8 cellular contexts compared by ENCODE assay signal in the genomic region with DNA sequence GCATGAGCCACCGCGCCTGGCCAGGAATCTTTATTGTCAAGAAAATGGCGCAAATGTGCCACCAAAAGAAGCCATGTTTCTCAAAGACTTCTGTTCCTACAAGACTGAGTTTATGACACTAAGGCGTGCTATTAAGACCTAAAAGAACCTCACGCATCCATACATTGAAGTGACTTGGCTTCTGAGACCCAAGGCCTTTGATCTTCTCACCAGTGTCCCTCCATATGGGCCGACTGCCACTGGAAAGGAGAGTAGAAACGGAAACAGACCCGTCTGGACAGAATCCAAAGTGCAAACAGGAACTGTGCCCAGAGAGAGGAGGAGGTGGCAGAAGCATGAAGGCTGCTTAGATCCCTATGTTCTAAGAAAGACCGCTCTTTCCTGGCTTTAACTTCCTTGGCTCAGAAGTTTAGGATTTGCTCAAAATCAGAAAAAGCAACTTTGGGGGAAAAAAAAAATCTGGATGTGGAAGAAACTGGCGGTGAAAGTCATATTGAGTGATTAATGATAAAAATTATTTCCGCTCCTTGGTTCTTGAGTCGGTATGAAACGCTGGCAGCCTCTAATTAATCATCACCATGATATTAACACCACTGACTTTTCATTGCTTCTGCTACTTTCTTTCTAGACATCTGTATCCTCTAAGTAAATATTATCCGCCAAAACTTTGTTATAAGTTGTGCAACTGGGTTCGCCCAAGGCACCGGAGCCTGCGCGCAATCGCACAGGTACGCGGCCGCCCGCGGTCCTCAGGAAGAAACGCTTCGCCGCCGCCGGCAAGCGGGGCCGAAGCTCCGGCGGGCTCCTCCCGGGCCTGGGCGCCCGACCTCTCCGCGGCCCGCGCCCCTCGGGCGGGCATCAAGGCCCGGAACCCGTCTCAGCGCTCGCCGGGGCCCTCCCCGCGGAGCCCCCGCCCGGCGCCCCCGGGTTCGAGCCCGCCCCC. TPM values are rescaled to one million over a fixed set of nuclear protein-coding genes. Genes with fewer than 3 reads are reported as not detected.
DNase-seq lines count a peak whose midpoint lies in the region; ATAC-seq and TF ChIP-seq lines count a peak whose summit lies in the region.

No MANE protein-coding gene starts in this region.

- H3K4ac ChIP-seq in mesenchymal stem cell (ENCODE audit: low read depth in 1 of 2, low read length in 2 of 2), result peak overlapping the region; percentile 51 to 57

- H3K23ac ChIP-seq in mesenchymal stem cell (ENCODE audit: low read length in 2 of 2), result no peak overlapping the region

- DNase-seq in A172 (ENCODE audit: low spot score), result peak; percentile 67
- peak; percentile 57 for DNase-seq in GM12865 (ENCODE audit: low read depth)
- peak; percentile 60 for DNase-seq in NCI-H1105 treated with DMSO at 0.1 percent for 48 hours (lab: John Stamatoyannopoulos, UW)
- DNase-seq in UCSD-AML1 (lab: John Stamatoyannopoulos, UW; ENCODE audit: unreplicated experiment), result peak; percentile 50
- DNase-seq in endodermal cell, result peak; percentile 84
- DNase-seq in mesenchymal stem cell, result peak; percentile 74

- H3K4me1 ChIP-seq in endodermal cell (ENCODE audit: control insufficient read depth, insufficient read depth, low read length) (no peaks in the 10 kb centered on the region), mesenchymal stem cell (ENCODE audit: control insufficient read depth, insufficient read depth, low read depth, low read length) (peaks cover 21% of the 10 kb centered on the region)

- H3K27me3 Mint-ChIP-seq in endodermal cell (ENCODE audit: insufficient read depth), result peaks cover 11% of the 10 kb centered on the region
- H3K27me3 Mint-ChIP-seq in stimulated activated naive CD8-positive, alpha-beta T cell treated with anti-CD3 and anti-CD28 coated beads, Interleukin-15, Interleukin-2, amounts not matched to agents 100 ng/mL and 50 ng/mL, for 24 hours, result no peaks in the 10 kb centered on the region

- H3K36me3 Mint-ChIP-seq in endodermal cell (ENCODE audit: low read depth), result peaks cover 14% of the 10 kb centered on the region
- H3K36me3 Mint-ChIP-seq in stimulated activated naive CD8-positive, alpha-beta T cell treated with anti-CD3 and anti-CD28 coated beads, Interleukin-15, Interleukin-2, amounts not matched to agents 100 ng/mL and 50 ng/mL, for 24 hours (ENCODE audit: low read depth), result peaks cover 4% of the 10 kb centered on the region

- H3K27ac ChIP-seq in endodermal cell (ENCODE audit: low read depth, low read length) (peak overlapping the region; percentile 61), mesenchymal stem cell (ENCODE audit: low read length, poor library complexity, severe bottlenecking) (peak overlapping the region; percentile 36)

- H3K4me1 Mint-ChIP-seq in endodermal cell, result peaks cover 35% of the 10 kb centered on the region
- peaks cover 82% of the 10 kb centered on the region for H3K4me1 Mint-ChIP-seq in stimulated activated naive CD8-positive, alpha-beta T cell treated with anti-CD3 and anti-CD28 coated beads, Interleukin-15, Interleukin-2, amounts not matched to agents 100 ng/mL and 50 ng/mL, for 24 hours (ENCODE audit: low read depth)

- H3K9me3 Mint-ChIP-seq in endodermal cell, result no peaks in the 10 kb centered on the region
- no peaks in the 10 kb centered on the region for H3K9me3 Mint-ChIP-seq in stimulated activated naive CD8-positive, alpha-beta T cell treated with anti-CD3 and anti-CD28 coated beads, Interleukin-15, Interleukin-2, amounts not matched to agents 100 ng/mL and 50 ng/mL, for 24 hours

- TF ChIP-seq CTCF in GM12865 (IDR thresholded peaks at IDR 0.05; ENCODE audit: insufficient read depth, low read depth, low read length, missing control alignments) (no peak), endodermal cell (conservative IDR thresholded peaks at IDR 0.05) (no peak)

- H2AK5ac ChIP-seq in mesenchymal stem cell (ENCODE audit: low read length, severe bottlenecking), result no peak overlapping the region

- H3K9me3 ChIP-seq in endodermal cell (ENCODE audit: control insufficient read depth, low read length), result peaks cover 4% of the 10 kb centered on the region
- no peaks in the 10 kb centered on the region for H3K9me3 ChIP-seq in mesenchymal stem cell (ENCODE audit: control insufficient read depth, low read length)

- H3K27me3 ChIP-seq in endodermal cell (ENCODE audit: control insufficient read depth, insufficient read depth, low read length, poor library complexity, severe bottlenecking) (no peaks in the 10 kb centered on the region), mesenchymal stem cell (ENCODE audit: control insufficient read depth in 1 of 2, insufficient read depth in 1 of 2, low read length in 2 of 2) (no peaks in the 10 kb centered on the region)

- H3K4me2 ChIP-seq in mesenchymal stem cell (ENCODE audit: low read length, poor library complexity, severe bottlenecking), result peak overlapping the region; percentile 21

- H2BK12ac ChIP-seq in mesenchymal stem cell (ENCODE audit: low read length in 2 of 2), result peak overlapping the region in 1 of 2 experiments; percentile 56

- H2AFZ ChIP-seq in mesenchymal stem cell (ENCODE audit: low read depth, low read length), result no peak overlapping the region

- H3K79me1 ChIP-seq in mesenchymal stem cell (replicated peaks; ENCODE audit: low read length, poor library complexity, severe bottlenecking), result no peaks in the 10 kb centered on the region

- peak; percentile 16 for ATAC-seq in HG02840 (IDR thresholded peaks at IDR 0.05; ENCODE audit: low FRiP score, unreplicated experiment)

- no peak overlapping the region for H4K8ac ChIP-seq in mesenchymal stem cell (ENCODE audit: low read length)

- peak overlapping the region; percentile 95 for H3K27ac Mint-ChIP-seq in endodermal cell
- H3K27ac Mint-ChIP-seq in stimulated activated naive CD8-positive, alpha-beta T cell treated with anti-CD3 and anti-CD28 coated beads, Interleukin-15, Interleukin-2, amounts not matched to agents 100 ng/mL and 50 ng/mL, for 24 hours, result peak overlapping the region; percentile 95

- peak overlapping the region; percentile 78 to 82 for H3K18ac ChIP-seq in mesenchymal stem cell (ENCODE audit: low read depth in 1 of 2, low read length in 2 of 2)

- H4K91ac ChIP-seq in mesenchymal stem cell (ENCODE audit: low read length), result no peak overlapping the region

- peak overlapping the region; percentile 82 for H2BK15ac ChIP-seq in mesenchymal stem cell (ENCODE audit: low read depth, poor library complexity, severe bottlenecking)

- peak overlapping the region; percentile 94 for H2BK5ac ChIP-seq in mesenchymal stem cell (ENCODE audit: low read depth, low read length, poor library complexity, severe bottlenecking)

- H3K9ac ChIP-seq in endodermal cell (ENCODE audit: extremely low read depth, low read length, poor library complexity, severe bottlenecking) (peak overlapping the region; percentile 92), mesenchymal stem cell (ENCODE audit: low read length) (peak overlapping the region; percentile 96)

- no peak overlapping the region for H3K14ac ChIP-seq in mesenchymal stem cell (ENCODE audit: low read length in 2 of 2)

- peak overlapping the region; percentile 83 for H2BK120ac ChIP-seq in mesenchymal stem cell (ENCODE audit: low read depth, low read length)

- H3K36me3 ChIP-seq in endodermal cell (ENCODE audit: control insufficient read depth, insufficient read depth, low read length), result peaks cover 17% of the 10 kb centered on the region
- H3K36me3 ChIP-seq in mesenchymal stem cell (ENCODE audit: control insufficient read depth in 1 of 2, insufficient read depth in 2 of 2, low read depth in 1 of 2, low read length in 2 of 2), result peaks cover 2 to 20% of the 10 kb centered on the region in 2 experiments

- peak overlapping the region; percentile 57 for H3K4me3 ChIP-seq in GM12865 (ENCODE audit: low read depth, low read length)
- H3K4me3 ChIP-seq in endodermal cell (ENCODE audit: low read length), result peak overlapping the region; percentile 99
- peak overlapping the region; percentile 81 to 94 for H3K4me3 ChIP-seq in mesenchymal stem cell (ENCODE audit: insufficient read depth in 1 of 2, low read depth in 1 of 2, low read length in 2 of 2)

- peak overlapping the region; percentile 84 for H3K4me3 Mint-ChIP-seq in endodermal cell
- peak overlapping the region; percentile 99 for H3K4me3 Mint-ChIP-seq in stimulated activated naive CD8-positive, alpha-beta T cell treated with anti-CD3 and anti-CD28 coated beads, Interleukin-15, Interleukin-2, amounts not matched to agents 100 ng/mL and 50 ng/mL, for 24 hours

- 11 to 19% methylated on average over 29 to 55 of the region's 55 CpGs for WGBS in endodermal cell (ENCODE audit: insufficient coverage in 1 of 2, insufficient read length in 1 of 2), 2 experiments
- 12% methylated on average over 37 of the region's 55 CpGs for WGBS in mesenchymal stem cell

RNA-seq across cellular contexts. Expression of a gene that starts 0.7 kb away (rescaled TPM):
- total RNA-seq in A172 (2014; rRNA removed; shearing (Covaris generic)), result 26.0 and 27.9 TPM in 2 replicates
- 100 to 1,000 TPM in 1 of 2 donors, 10 to 100 TPM in 1; 77.7 to 106 TPM for total RNA-seq in endodermal cell
- polyA plus RNA-seq in endodermal cell (2013, experiment 1 of 2), result 88.4 TPM
- 88.4 TPM for polyA plus RNA-seq in endodermal cell (2013, experiment 2 of 2)
- 137 TPM for polyA plus RNA-seq in mesenchymal stem cell (2013, experiment 1 of 2)
- 136 TPM for polyA plus RNA-seq in mesenchymal stem cell (2013, experiment 2 of 2)

Comparison
In these comparisons a context has a peak if more than half of its experiments do, and no peak if none do; other contexts are left out.
1. Peak in every context shown above with its lines: DNase-seq, ATAC-seq, H3K4me3 ChIP-seq and H3K27ac ChIP-seq.